Comparison of ENCODE assay signal across 10 cellular contexts in genomic region chr2:182867411-182868048, GRCh38. TPM values are rescaled to one million over a fixed set of nuclear protein-coding genes. Genes with fewer than 3 reads are reported as not detected.
DNase-seq lines count a peak whose midpoint lies in the region; ATAC-seq, FAIRE-seq and TF ChIP-seq lines count a peak whose summit lies in the region.
"Had no signal": no experiment of that assay in that cellular context is flagged by ENCODE, and none has a peak within 500 bp of the region (broad histone marks: within the 10 kb centered on the region; RNA-seq: fewer than 3 reads in every experiment).

No MANE protein-coding gene starts in this region.

- CTCF ChIA-PET in A673 (lab: Charles Lee): no interaction called here
- CTCF ChIA-PET in H1 (lab: Charles Lee; ENCODE audit: partially characterized antibody): interaction anchor here (0.9 to 6.4 kb wide), 23 partner anchors 10 to 257 kb away, joined by 3 to 71 read pairs (median 4); no protein-coding TSS in a partner anchor
- CTCF ChIA-PET in naive thymus-derived CD4-positive, alpha-beta T cell (lab: Charles Lee): interaction anchor here (0.6 kb wide), 2 partner anchors 112 to 113 kb away, joined by 3 to 4 read pairs; no protein-coding TSS in a partner anchor

- 27% methylated on average over 11 of the region's 12 CpGs; no CpG with 5 or more reads in 1 of the 2 experiments for WGBS in H1 (ENCODE audit: extremely low coverage in 1 of 2, insufficient coverage in 1 of 2, insufficient read length in 1 of 2, insufficient replicate concordance in 2 of 2, low coverage in 1 of 2, low lambda C conversion rate in 2 of 2, missing lambda C conversion rate in 1 of 2), 2 experiments

- peaks cover 7 to 29% (median 16%) of the 10 kb centered on the region in 7 donors for H3K4me1 Mint-ChIP-seq in naive thymus-derived CD4-positive, alpha-beta T cell

- H3K9me3 Mint-ChIP-seq in naive thymus-derived CD4-positive, alpha-beta T cell: peaks cover 0 to 6% (median 0%) of the 10 kb centered on the region in 11 donors

- H3K56ac ChIP-seq in H1 (replicated peaks; ENCODE audit: insufficient read length, low read depth, low read length): no peak overlapping the region

- no peak overlapping the region for H4K5ac ChIP-seq in H1 (ENCODE audit: insufficient read length, low read depth, low read length)

- H2BK120ac ChIP-seq in H1 (replicated peaks; ENCODE audit: low read depth, low read length): no peak overlapping the region

- no peaks in the 10 kb centered on the region for H3K36me3 ChIP-seq in A673 (ENCODE audit: insufficient read depth, low read length, poor library complexity, severe bottlenecking)
- H3K36me3 ChIP-seq in HUES48 (ENCODE audit: control insufficient read depth, insufficient read depth, low read length): no peaks in the 10 kb centered on the region
- H3K36me3 ChIP-seq in H1 (ENCODE audit: control insufficient read depth in 2 of 4, insufficient read depth in 4 of 4, low read length in 3 of 4): no peaks in the 10 kb centered on the region
- H3K36me3 ChIP-seq in naive thymus-derived CD4-positive, alpha-beta T cell (ENCODE audit: control insufficient read depth in 2 of 3, insufficient read depth in 3 of 3, low read length in 3 of 3): no peaks in the 10 kb centered on the region

- no peak for TF ChIP-seq RAD21 in H1 (IDR thresholded peaks at IDR 0.05 in 1 of 2, conservative IDR thresholded peaks at IDR 0.05 in 1 of 2; ENCODE audit: low read depth in 2 of 2, low read length in 2 of 2)

- H2BK20ac ChIP-seq in H1 (ENCODE audit: low read length): no peak overlapping the region

- peaks cover 65 to 90% (median 81%) of the 10 kb centered on the region in 5 donors for H3K27me3 Mint-ChIP-seq in naive thymus-derived CD4-positive, alpha-beta T cell

- H3K36me3 Mint-ChIP-seq in naive thymus-derived CD4-positive, alpha-beta T cell: peaks cover 0 to 4% (median 0%) of the 10 kb centered on the region in 5 donors

- intact Hi-C loops in A673 (cut with micrococcal nuclease; ENCODE audit: unreplicated experiment): loop anchor here (5.0 kb wide), 1 partner anchor 80 kb away; no protein-coding TSS in a partner anchor
- intact Hi-C loops in naive thymus-derived CD4-positive, alpha-beta T cell (cut with micrococcal nuclease): no loop called here

- H3K4me2 ChIP-seq in H1 (ENCODE audit: insufficient read depth in 1 of 2, low read depth in 2 of 2, low read length in 2 of 2): peak overlapping the region; percentile 72 to 97

- no peak overlapping the region for H2BK5ac ChIP-seq in H1 (ENCODE audit: low read depth, low read length)

- H4K91ac ChIP-seq in H1 (replicated peaks; ENCODE audit: insufficient read length, low read length): no peak overlapping the region

- no peak for TF ChIP-seq POLR2A in H1 (IDR thresholded peaks at IDR 0.05; ENCODE audit: control extremely low read depth in 1 of 2, low read depth in 2 of 2, low read length in 2 of 2)

- H3K27me3 ChIP-seq in A673 (replicated peaks; ENCODE audit: insufficient read depth, low read depth, low read length, poor library complexity) (no peaks in the 10 kb centered on the region), HUES48 (ENCODE audit: control insufficient read depth, insufficient read depth, low read length) (peaks cover 38% of the 10 kb centered on the region), H1 (replicated peaks in 1 of 4; ENCODE audit: control insufficient read depth in 3 of 4, extremely low read depth in 1 of 4, insufficient read depth in 3 of 4, low read length in 3 of 4) (peaks cover 2 to 19% (median 12%) of the 10 kb centered on the region in 4 experiments)
- peaks cover 8 to 11% of the 10 kb centered on the region in 2 donors for H3K27me3 ChIP-seq in naive thymus-derived CD4-positive, alpha-beta T cell (ENCODE audit: control insufficient read depth in 2 of 2, insufficient read depth in 2 of 2, low read length in 2 of 2)

- no TSS peak for BruUV-seq in A673 (replicated peaks; lab: Mats Ljungman, UMichigan)

- no peak overlapping the region for H3K9ac ChIP-seq in HUES48 (ENCODE audit: low read depth, low read length)
- no peak overlapping the region for H3K9ac ChIP-seq in H1 (replicated peaks in 1 of 4; ENCODE audit: extremely low read depth in 1 of 4, low read depth in 3 of 4, low read length in 3 of 4)

- no peak overlapping the region for H2AK5ac ChIP-seq in H1 (ENCODE audit: low read depth, low read length)

- H3K4me1 ChIP-seq in A673 (ENCODE audit: insufficient read depth, low read length, poor library complexity, severe bottlenecking) (peaks cover 14% of the 10 kb centered on the region), HUES48 (ENCODE audit: control insufficient read depth, insufficient read depth, low read length) (peaks cover 12% of the 10 kb centered on the region), H1 (replicated peaks in 1 of 4; ENCODE audit: control insufficient read depth in 3 of 4, insufficient read depth in 4 of 4, low read length in 3 of 4) (peaks cover 3 to 14% (median 7%) of the 10 kb centered on the region in 4 experiments; a peak in 6 of 7 replicates)
- no peaks in the 10 kb centered on the region for H3K4me1 ChIP-seq in naive thymus-derived CD4-positive, alpha-beta T cell (ENCODE audit: control insufficient read depth in 2 of 2, insufficient read depth in 2 of 2, low read length in 2 of 2)

- H3K23me2 ChIP-seq in H1 (ENCODE audit: low read depth, low read length): peaks cover 15% of the 10 kb centered on the region

- H3K4me3 Mint-ChIP-seq in naive thymus-derived CD4-positive, alpha-beta T cell: peak overlapping the region in 6 of 10 donors; percentile 12 to 90 (median 78)

- H3K18ac ChIP-seq in H1 (ENCODE audit: extremely low read depth, low read length): no peak overlapping the region; the same call in 1 of the 2 replicates

- no peak for DNase-seq in A673 (ENCODE audit: low spot score)
- no peak for DNase-seq in H1 (ENCODE audit: low read depth in 1 of 2, low spot score in 2 of 2)
- no peak for DNase-seq in naive thymus-derived CD4-positive, alpha-beta T cell
- no peak for DNase-seq in GM13977 (ENCODE audit: low spot score)
- no peak for DNase-seq in mucosa of gallbladder (ENCODE audit: low spot score)
- no peak for DNase-seq in NCI-H187 (lab: John Stamatoyannopoulos, UW)
- DNase-seq: activated CD8-positive, alpha-beta memory T cell treated with anti-CD3 and anti-CD28 coated beads, Interleukin-2, amount 50 U/mL, for 4 hours; NK-92 treated with Interleukin-12 subunit alpha and Interleukin-12 subunit beta, amount 100 ng/mL, for 24 hours had no signal

- no peak overlapping the region for H2BK12ac ChIP-seq in H1 (ENCODE audit: low read depth, low read length)

- H3K27ac Mint-ChIP-seq in naive thymus-derived CD4-positive, alpha-beta T cell: no peak overlapping the region

- H3K4ac ChIP-seq in H1 (replicated peaks; ENCODE audit: insufficient read length, low read depth, low read length): no peak overlapping the region

- POLR2A ChIA-PET in A673 (lab: Charles Lee; ENCODE audit: low non-redundant PET) (no interaction called here), H1 (lab: Charles Lee; ENCODE audit: partially characterized antibody) (interaction anchor here (0.6 to 1.5 kb wide), 6 partner anchors 22 to 151 kb away, joined by 3 to 6 read pairs (median 3); partner anchors contain the start of gene DNAJC10)
- POLR2A ChIA-PET in naive thymus-derived CD4-positive, alpha-beta T cell (lab: Charles Lee): no interaction called here

- no peaks in the 10 kb centered on the region for H3K9me3 ChIP-seq in A673 (ENCODE audit: low read depth, low read length, poor library complexity, severe bottlenecking)
- no peaks in the 10 kb centered on the region for H3K9me3 ChIP-seq in HUES48 (ENCODE audit: control insufficient read depth, insufficient read depth, low read length)
- no peaks in the 10 kb centered on the region for H3K9me3 ChIP-seq in H1 (ENCODE audit: insufficient read depth in 2 of 2, low read depth in 1 of 2, low read length in 1 of 2)
- no peaks in the 10 kb centered on the region for H3K9me3 ChIP-seq in naive thymus-derived CD4-positive, alpha-beta T cell (ENCODE audit: control insufficient read depth in 2 of 3, low read length in 3 of 3)

- H2BK15ac ChIP-seq in H1 (ENCODE audit: low read length): no peak overlapping the region

- no peak overlapping the region for H4K8ac ChIP-seq in H1 (ENCODE audit: extremely low read depth, insufficient read depth, low read length)

- no peak for FAIRE-seq in H1 (lab: Jason Lieb, UNC)

- no peak for TF ChIP-seq EP300 in H1 (IDR thresholded peaks at IDR 0.05; ENCODE audit: borderline replicate concordance in 1 of 2, low read depth in 2 of 2, low read length in 2 of 2)

- TF ChIP-seq CTCF in A673 (conservative IDR thresholded peaks at IDR 0.05; ENCODE audit: low read depth, low read length) (no peak), H1 (IDR thresholded peaks at IDR 0.05; ENCODE audit: control extremely low read depth in 1 of 3, insufficient read depth in 1 of 3, low read depth in 1 of 3, low read length in 3 of 3) (no peak), GM13977 (IDR thresholded peaks at IDR 0.05; ENCODE audit: extremely low read depth, insufficient read depth, missing control alignments) (no peak)

- no peaks in the 10 kb centered on the region for H3K79me1 ChIP-seq in H1 (ENCODE audit: low read depth, low read length)

- H2AFZ ChIP-seq in H1 (ENCODE audit: low read length): peak overlapping the region; percentile 33

- no peaks in the 10 kb centered on the region for H4K20me1 ChIP-seq in H1 (replicated peaks in 1 of 2; ENCODE audit: control insufficient read depth in 1 of 2, insufficient read depth in 2 of 2, low read length in 2 of 2)

- peak overlapping the region; percentile 49 for H3K27ac ChIP-seq in A673 (ENCODE audit: low read depth, low read length, poor library complexity, severe bottlenecking)
- H3K27ac ChIP-seq in HUES48 (ENCODE audit: low read depth, low read length): peak overlapping the region; percentile 36
- H3K27ac ChIP-seq in H1 (ENCODE audit: low read depth, low read length): no peak overlapping the region
- no peak overlapping the region for H3K27ac ChIP-seq in naive thymus-derived CD4-positive, alpha-beta T cell (ENCODE audit: low read depth, low read length)

- no peak overlapping the region for H3K23ac ChIP-seq in H1 (ENCODE audit: insufficient read length)

- H3K79me2 ChIP-seq in H1 (ENCODE audit: control insufficient read depth in 1 of 2, insufficient read depth in 2 of 2, low read length in 2 of 2): no peaks in the 10 kb centered on the region

- no peak overlapping the region for H3K14ac ChIP-seq in H1 (ENCODE audit: insufficient read length)

- no peak for ATAC-seq in naive thymus-derived CD4-positive, alpha-beta T cell
- no peak for ATAC-seq in HG02678 (IDR thresholded peaks at IDR 0.05; ENCODE audit: unreplicated experiment)

- in situ Hi-C loops in GM13977 (cut with MboI; ENCODE audit: low pct_unique_long_range_greater_than_20kb, low sequenced_read_pairs, unreplicated experiment): no loop called here

- peak overlapping the region; percentile 50 for H3K4me3 ChIP-seq in A673 (ENCODE audit: low read depth, low read length, poor library complexity, severe bottlenecking)
- peak overlapping the region; percentile 85 for H3K4me3 ChIP-seq in HUES48 (ENCODE audit: low read depth, low read length)
- H3K4me3 ChIP-seq in H1 (ENCODE audit: extremely low read depth in 1 of 4, insufficient read depth in 2 of 4, low read depth in 3 of 4, low read length in 4 of 4): peak overlapping the region; percentile 48 to 68 (median 54)
- H3K4me3 ChIP-seq in naive thymus-derived CD4-positive, alpha-beta T cell (ENCODE audit: low read length): no peak overlapping the region

RNA-seq across cellular contexts. Expression of gene FRZB, which starts 1.1 kb away (rescaled TPM):
- 1.8 and 3.6 TPM in 2 replicates for total RNA-seq in A673 (2021)
- 4.6 and 4.7 TPM in 2 replicates for total RNA-seq in H1 (2021; fragmentation: NEBNext Ultra II Directional; extraction: Animal tissue kit (Norgen Biotek cat#: 25700))
- 4.4 and 5.0 TPM in 2 replicates for polyA plus RNA-seq in H1 (2011; rRNA removed)
- polyA plus RNA-seq in H1 (2011; cell fraction: cytosol; rRNA removed): 4.4 TPM
- polyA plus RNA-seq in H1 (2011; cell fraction: nucleus; rRNA removed): 4.7 TPM
- polyA plus RNA-seq in H1 (2012, experiment 1 of 2): 2.8 to 4.4 TPM (median 3.2 TPM) in 4 replicates
- 2.7 TPM for polyA plus RNA-seq in H1 (2012, experiment 2 of 2)
- 2.7 TPM for polyA plus RNA-seq in H1 (2013, experiment 1 of 2)
- polyA plus RNA-seq in H1 (2013, experiment 2 of 2): 3.5 TPM
- polyA minus RNA-seq in H1 (2011; rRNA and poly(A)+ RNA removed): 2.4 and 2.5 TPM in 2 replicates
- 2.6 TPM for polyA minus RNA-seq in H1 (2011; cell fraction: cytosol; rRNA and poly(A)+ RNA removed)
- 3.4 TPM for polyA minus RNA-seq in H1 (2011; cell fraction: nucleus; rRNA and poly(A)+ RNA removed)
- total RNA-seq in naive thymus-derived CD4-positive, alpha-beta T cell: not detected
- polyA plus RNA-seq in naive thymus-derived CD4-positive, alpha-beta T cell: not detected
- 46.5 TPM for total RNA-seq in mucosa of gallbladder

Comparison
In these comparisons a context has a peak if more than half of its experiments do, and no peak if none do; other contexts are left out.
1. H3K27ac ChIP-seq: peak in A673 (single experiment) and HUES48 (single experiment); none in H1 (single experiment) and naive thymus-derived CD4-positive, alpha-beta T cell (single experiment).